ENCODE assay signal across 1 cellular context in genomic region chr11:126334665-126335462, GRCh38.
TF ChIP-seq lines count a peak whose summit lies in the region.

No MANE protein-coding gene starts in this region.

TF ChIP-seq in endothelial cell of umbilical vein, 7 proteins besides CTCF, POLR2A, EP300 and RAD21:
- no peak for TF ChIP-seq MAX (IDR thresholded peaks at IDR 0.05; ENCODE audit: insufficient read depth, insufficient read length)
- no peak for TF ChIP-seq FOS (IDR thresholded peaks at IDR 0.05; ENCODE audit: borderline replicate concordance, insufficient read depth, low read length)
- TF ChIP-seq JUN (IDR thresholded peaks at IDR 0.05; ENCODE audit: borderline replicate concordance, insufficient read depth, insufficient read length, low read depth): no peak
- TF ChIP-seq POLR2AphosphoS5 (IDR thresholded peaks at IDR 0.05; ENCODE audit: insufficient read depth, low read depth, low read length): no peak
- TF ChIP-seq GATA2 (IDR thresholded peaks at IDR 0.05; ENCODE audit: insufficient read depth, insufficient read length, low read depth, low read length): no peak
- TF ChIP-seq MYC (IDR thresholded peaks at IDR 0.05; ENCODE audit: low read depth, low read length): no peak
- no peak for TF ChIP-seq EZH2 (IDR thresholded peaks at IDR 0.05; ENCODE audit: borderline replicate concordance, low read depth, low read length, severe bottlenecking)
